ENCODE assay signal across 8 cellular contexts in the genomic region with DNA sequence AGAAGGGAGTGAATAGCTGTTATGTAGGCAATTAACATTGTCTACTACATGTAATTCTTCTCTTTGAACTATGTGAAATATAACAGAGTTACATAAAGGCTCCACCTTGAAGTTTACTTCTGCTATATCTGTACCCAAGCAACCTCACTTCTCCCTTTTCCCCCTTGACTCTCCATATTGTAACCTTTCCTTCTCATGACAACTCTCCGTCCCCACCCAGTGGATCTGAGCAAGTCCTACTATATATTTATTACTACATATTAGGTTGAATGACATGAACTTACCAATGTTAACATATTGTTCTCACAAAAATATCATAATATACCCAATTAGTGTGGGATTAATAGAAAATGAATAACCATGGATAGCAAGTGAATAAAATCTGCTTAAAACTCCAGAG.
DNase-seq lines count a peak whose midpoint lies in the region; ATAC-seq and TF ChIP-seq lines count a peak whose summit lies in the region.

No MANE protein-coding gene starts in this region.

- peak; percentile 44 for TF ChIP-seq CTCF in epithelial cell of proximal tubule (conservative IDR thresholded peaks at IDR 0.05; ENCODE audit: low read depth, low read length)
- no peak for TF ChIP-seq CTCF in testis (IDR thresholded peaks at IDR 0.05)
- peak in 1 of 3 experiments; percentile 32 for TF ChIP-seq CTCF in ascending aorta (IDR thresholded peaks at IDR 0.05)

- ATAC-seq in GM19328 (IDR thresholded peaks at IDR 0.05; ENCODE audit: unreplicated experiment) (peak; percentile 60), HG02763 (IDR thresholded peaks at IDR 0.05; ENCODE audit: unreplicated experiment) (no peak)

- peaks cover 0 to 6% (median 0%) of the 10 kb centered on the region in 8 donors for H3K9me3 Mint-ChIP-seq in CD4-positive, alpha-beta memory T cell

- peak in 4 of 5 donors; percentile 10 to 41 (median 25) for DNase-seq in CD4-positive, alpha-beta memory T cell
- DNase-seq in NCI-H460 (ENCODE audit: extremely low read depth, low read depth) (peak; percentile 1), epithelial cell of proximal tubule (ENCODE audit: low read depth) (no peak), testis (peak; percentile 16), ascending aorta (ENCODE audit: low spot score in 2 of 2) (no peak), hepatic stellate cell (ENCODE audit: low spot score) (no peak)

- intact Hi-C loops in CD4-positive, alpha-beta memory T cell (cut with micrococcal nuclease) = loop anchor here (1.0 kb wide), 1 partner anchor 182 kb away; no protein-coding TSS in a partner anchor
- intact Hi-C loops in testis (cut with DNase I; ENCODE audit: low total_unique reads) (no loop called here), ascending aorta (cut with DNase I) (loop anchor here (5.0 kb wide), 1 partner anchor 183 kb away; no protein-coding TSS in a partner anchor)

- no peaks in the 10 kb centered on the region for H3K4me1 ChIP-seq in CD4-positive, alpha-beta memory T cell (ENCODE audit: insufficient read depth, low read length)
- H3K4me1 ChIP-seq in testis = no peaks in the 10 kb centered on the region
- no peaks in the 10 kb centered on the region for H3K4me1 ChIP-seq in ascending aorta

- no peaks in the 10 kb centered on the region for H3K27me3 ChIP-seq in CD4-positive, alpha-beta memory T cell (ENCODE audit: insufficient read depth, low read length)
- no peaks in the 10 kb centered on the region for H3K27me3 ChIP-seq in testis
- no peaks in the 10 kb centered on the region for H3K27me3 ChIP-seq in ascending aorta

- no peak overlapping the region for H3K4me3 Mint-ChIP-seq in CD4-positive, alpha-beta memory T cell

- CTCF ChIA-PET in CD4-positive, alpha-beta memory T cell (lab: Charles Lee; ENCODE audit: partially characterized antibody) = interaction anchor here (0.8 to 7.6 kb wide), 9 partner anchors 22 to 189 kb away, joined by 3 to 103 read pairs (median 3); partner anchors contain the start of gene ATP8A1

- H3K36me3 Mint-ChIP-seq in CD4-positive, alpha-beta memory T cell = no peaks in the 10 kb centered on the region

- H3K4me3 ChIP-seq in CD4-positive, alpha-beta memory T cell (ENCODE audit: low read length in 2 of 2) = no peak overlapping the region
- H3K4me3 ChIP-seq in epithelial cell of proximal tubule (ENCODE audit: low read depth, low read length) = no peak overlapping the region
- H3K4me3 ChIP-seq in testis = no peak overlapping the region
- no peak overlapping the region for H3K4me3 ChIP-seq in ascending aorta

- H3K36me3 ChIP-seq in CD4-positive, alpha-beta memory T cell (ENCODE audit: insufficient read depth, low read length) = no peaks in the 10 kb centered on the region
- H3K36me3 ChIP-seq in testis (ENCODE audit: low read depth, missing control alignments) = no peaks in the 10 kb centered on the region
- H3K36me3 ChIP-seq in ascending aorta = no peaks in the 10 kb centered on the region

- POLR2A ChIA-PET in CD4-positive, alpha-beta memory T cell (lab: Charles Lee; ENCODE audit: partially characterized antibody) = interaction anchor here (0.7 kb wide), 1 partner anchor 93 kb away, joined by 4 read pairs; the partner anchor contains the start of gene ATP8A1

- TF ChIP-seq POLR2A in testis (IDR thresholded peaks at IDR 0.05) = no peak

- no peak overlapping the region for H3K27ac ChIP-seq in CD4-positive, alpha-beta memory T cell (ENCODE audit: low read depth, low read length)
- no peak overlapping the region for H3K27ac ChIP-seq in testis
- H3K27ac ChIP-seq in ascending aorta = no peak overlapping the region

- H3K4me1 Mint-ChIP-seq in CD4-positive, alpha-beta memory T cell = peaks cover 0 to 1% (median 0%) of the 10 kb centered on the region in 4 donors

- H3K9me3 ChIP-seq in CD4-positive, alpha-beta memory T cell (ENCODE audit: control insufficient read depth in 1 of 2, low read length in 2 of 2) = no peaks in the 10 kb centered on the region
- H3K9me3 ChIP-seq in testis (no peaks in the 10 kb centered on the region), ascending aorta (no peaks in the 10 kb centered on the region)

- WGBS in testis, 2 donors = 80 to 88% methylated on average over 1 of the region's 1 CpG

- H3K27ac Mint-ChIP-seq in CD4-positive, alpha-beta memory T cell = no peak overlapping the region

- H3K27me3 Mint-ChIP-seq in CD4-positive, alpha-beta memory T cell = peaks cover 1 to 2% of the 10 kb centered on the region in 2 donors

Comparison
In these comparisons a context has a peak if more than half of its experiments do, and no peak if none do; other contexts are left out.
1. DNase-seq: peak in CD4-positive, alpha-beta memory T cell (4 of 5), NCI-H460 (single experiment) and testis (single experiment); none in epithelial cell of proximal tubule (single experiment), ascending aorta (0 of 2) and hepatic stellate cell (single experiment).